Comparison of ENCODE assay signal across 5 cellular contexts in the genomic region with DNA sequence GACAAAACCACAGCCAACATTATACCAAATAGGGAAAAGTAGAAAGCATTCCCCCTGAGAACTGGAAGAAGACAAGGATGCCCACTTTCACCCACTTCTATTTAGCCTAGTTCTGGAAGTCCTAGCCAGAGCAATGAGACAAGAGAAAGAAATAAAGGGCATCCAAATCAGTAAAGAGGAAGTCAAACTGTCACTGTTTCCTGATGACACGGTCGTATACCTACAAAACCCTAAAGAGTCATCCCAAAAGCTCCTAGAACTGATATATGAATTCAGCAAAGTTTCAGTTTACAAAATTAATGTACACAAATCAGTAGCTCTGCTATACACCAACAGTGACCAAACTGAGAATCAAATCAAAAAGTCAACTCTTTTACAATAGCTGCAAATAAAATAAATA.
DNase-seq lines count a peak whose midpoint lies in the region; ATAC-seq, FAIRE-seq and TF ChIP-seq lines count a peak whose summit lies in the region.
"Not testable (repeated sequence)": the region's sequence is repeated elsewhere in the genome, so short reads cannot be mapped to it uniquely, and the experiment has no call there.

No MANE protein-coding gene starts in this region.

- POLR2A ChIA-PET in GM12878 (lab: Charles Lee) = not testable (repeated sequence)

- not testable (repeated sequence) for H3K36me3 Mint-ChIP-seq in T-helper 2 cell treated with Interferon-gamma antibody and Interleukin-4, amounts not matched to agents 5 μg/mL and 100 μg/mL, for 36 hours (ENCODE audit: low read depth); stimulated activated naive B cell treated with anti-CD40 and anti-IgM and Interleukin-4, amounts not matched to agents 10 μg/mL and 1 μg/mL and 100 μg/mL, for 72 hours

- ATAC-seq in HG02884 (IDR thresholded peaks at IDR 0.05; ENCODE audit: unreplicated experiment) = peak; percentile 50
- ATAC-seq in GM12878 = not testable (repeated sequence)
- peak; percentile 36 to 54 for ATAC-seq in stimulated activated naive B cell treated with anti-CD40 and anti-IgM and Interleukin-4, amounts not matched to agents 10 μg/mL and 1 μg/mL and 100 μg/mL, for 72 hours (replicated peaks)

- not testable (repeated sequence) for H4K20me1 ChIP-seq in GM12878 (ENCODE audit: control insufficient read depth, insufficient read depth)

- H3K4me2 ChIP-seq in GM12878 (ENCODE audit: control insufficient read depth, insufficient read depth) = not testable (repeated sequence)

- intact Hi-C loops in GM12878 (cut with micrococcal nuclease; ENCODE audit: unreplicated experiment) = loop anchor here (10.0 kb wide), 1 partner anchor 272 kb away; no protein-coding TSS in a partner anchor

- H3K79me2 ChIP-seq in GM12878 (ENCODE audit: control insufficient read depth, insufficient read depth, low read length) = not testable (repeated sequence)

- not testable (repeated sequence) for TF ChIP-seq CTCF in GM12878 (IDR thresholded peaks at IDR 0.05 in 2 of 3, conservative IDR thresholded peaks at IDR 0.05 in 1 of 3; ENCODE audit: control insufficient read depth in 2 of 3, extremely low read depth in 1 of 3, insufficient read depth in 1 of 3, low read depth in 3 of 3, low read length in 3 of 3)

- not testable (repeated sequence) for TF ChIP-seq POLR2A in GM12891 (IDR thresholded peaks at IDR 0.05; ENCODE audit: low read depth, low read length); GM12878 (IDR thresholded peaks at IDR 0.05; ENCODE audit: low read depth, low read length)

- DNase-seq in GM12891 (ENCODE audit: insufficient read length, low spot score); T-helper 2 cell treated with Interferon-gamma antibody and Interleukin-4, amounts not matched to agents 5 μg/mL and 100 μg/mL, for 36 hours (ENCODE audit: low spot score); GM12878 (ENCODE audit: low read depth, low spot score); stimulated activated naive B cell treated with anti-CD40 and anti-IgM and Interleukin-4, amounts not matched to agents 10 μg/mL and 1 μg/mL and 100 μg/mL, for 72 hours: not testable (repeated sequence)

- H2AFZ ChIP-seq in GM12878 (ENCODE audit: control insufficient read depth, low read depth, low read length) = not testable (repeated sequence)

- peak overlapping the region; percentile 2 for H3K4me3 Mint-ChIP-seq in T-helper 2 cell treated with Interferon-gamma antibody and Interleukin-4, amounts not matched to agents 5 μg/mL and 100 μg/mL, for 36 hours
- not testable (repeated sequence) for H3K4me3 Mint-ChIP-seq in stimulated activated naive B cell treated with anti-CD40 and anti-IgM and Interleukin-4, amounts not matched to agents 10 μg/mL and 1 μg/mL and 100 μg/mL, for 72 hours

- not testable (repeated sequence) for H3K27me3 Mint-ChIP-seq in T-helper 2 cell treated with Interferon-gamma antibody and Interleukin-4, amounts not matched to agents 5 μg/mL and 100 μg/mL, for 36 hours (ENCODE audit: low read depth); stimulated activated naive B cell treated with anti-CD40 and anti-IgM and Interleukin-4, amounts not matched to agents 10 μg/mL and 1 μg/mL and 100 μg/mL, for 72 hours

- RAD21 ChIA-PET in GM12878 (lab: Charles Lee; ENCODE audit: unreplicated experiment) = not testable (repeated sequence)

- SMC1A ChIA-PET in GM12878 (lab: Charles Lee; ENCODE audit: uncharacterized antibody, unreplicated experiment) = not testable (repeated sequence)

- in situ Hi-C loops in GM12878 (cut with MboI) = not testable (repeated sequence)

- H3K9me3 Mint-ChIP-seq in T-helper 2 cell treated with Interferon-gamma antibody and Interleukin-4, amounts not matched to agents 5 μg/mL and 100 μg/mL, for 36 hours = peaks cover 28% of the 10 kb centered on the region
- peaks cover 8 to 14% of the 10 kb centered on the region in 2 donors for H3K9me3 Mint-ChIP-seq in stimulated activated naive B cell treated with anti-CD40 and anti-IgM and Interleukin-4, amounts not matched to agents 10 μg/mL and 1 μg/mL and 100 μg/mL, for 72 hours

- not testable (repeated sequence) for BruUV-seq in GM12878 (replicated peaks; lab: Mats Ljungman, UMichigan)

- not testable (repeated sequence) for H3K36me3 ChIP-seq in GM12878 (ENCODE audit: control insufficient read depth in 2 of 2, insufficient read depth in 2 of 2, low read length in 1 of 2)

- not testable (repeated sequence) for H3K4me3 ChIP-seq in GM12878

- 3% methylated on average over 2 of the region's 2 CpGs for WGBS in GM12878 (ENCODE audit: insufficient coverage, insufficient replicate concordance, low lambda C conversion rate, missing lambda C conversion rate)

- not testable (repeated sequence) for H3K27ac Mint-ChIP-seq in T-helper 2 cell treated with Interferon-gamma antibody and Interleukin-4, amounts not matched to agents 5 μg/mL and 100 μg/mL, for 36 hours; stimulated activated naive B cell treated with anti-CD40 and anti-IgM and Interleukin-4, amounts not matched to agents 10 μg/mL and 1 μg/mL and 100 μg/mL, for 72 hours

- H3K27ac ChIP-seq in GM12878 (ENCODE audit: control insufficient read depth, insufficient read depth) = not testable (repeated sequence)

- H3K9ac ChIP-seq in GM12878 (ENCODE audit: control insufficient read depth, insufficient read depth, low read length) = not testable (repeated sequence)

- H3K4me1 Mint-ChIP-seq in T-helper 2 cell treated with Interferon-gamma antibody and Interleukin-4, amounts not matched to agents 5 μg/mL and 100 μg/mL, for 36 hours (ENCODE audit: low read depth) = peaks cover 25% of the 10 kb centered on the region
- peaks cover 0 to 10% of the 10 kb centered on the region in 2 donors for H3K4me1 Mint-ChIP-seq in stimulated activated naive B cell treated with anti-CD40 and anti-IgM and Interleukin-4, amounts not matched to agents 10 μg/mL and 1 μg/mL and 100 μg/mL, for 72 hours

- H3K27me3 ChIP-seq in GM12878 (replicated peaks in 1 of 2; ENCODE audit: control insufficient read depth in 2 of 2, insufficient read depth in 2 of 2, low read length in 1 of 2) = not testable (repeated sequence)

- not testable (repeated sequence) for FAIRE-seq in GM12891 (lab: Jason Lieb, UNC); GM12878 (lab: Jason Lieb, UNC)

- TF ChIP-seq RAD21 in GM12878 (IDR thresholded peaks at IDR 0.05; ENCODE audit: insufficient read depth, low read depth, low read length) = not testable (repeated sequence)

- H3K4me1 ChIP-seq in GM12878 (ENCODE audit: control insufficient read depth, insufficient read depth, low read length) = not testable (repeated sequence)

- CTCF ChIA-PET in GM12878 (lab: Yijun Ruan, JAX) = not testable (repeated sequence)

- not testable (repeated sequence) for TF ChIP-seq EP300 in GM12878 (IDR thresholded peaks at IDR 0.05; ENCODE audit: borderline replicate concordance in 1 of 2, control insufficient read depth in 1 of 2, low read depth in 2 of 2, low read length in 2 of 2)

- not testable (repeated sequence) for H3K9me3 ChIP-seq in GM12878 (replicated peaks; ENCODE audit: control insufficient read depth, insufficient read depth, low read length)

TF ChIP-seq in GM12891, 5 proteins besides CTCF, POLR2A, EP300 and RAD21:
- TF ChIP-seq SPI1 (IDR thresholded peaks at IDR 0.05; ENCODE audit: low read depth, low read length) = peak; percentile 80

TF ChIP-seq in GM12878, 131 proteins besides CTCF, POLR2A, EP300 and RAD21:
- TF ChIP-seq SPI1 (IDR thresholded peaks at IDR 0.05; ENCODE audit: borderline replicate concordance, insufficient read depth, low read depth, low read length) (peak; percentile 54; the same call in 1 of the 2 replicates), ETV6 (conservative IDR thresholded peaks at IDR 0.05 in 1 of 2, IDR thresholded peaks at IDR 0.05 in 1 of 2; ENCODE audit: borderline replicate concordance in 1 of 2, low read depth in 1 of 2) (peak in 1 of 2 experiments; percentile 24; a peak in 1 of 4 replicates), JUNB (IDR thresholded peaks at IDR 0.05) (peak; percentile 38; the same call in 1 of the 2 replicates)
